19 cellular contexts compared by ENCODE assay signal in genomic region chr10:51250278-51250914, GRCh38.
"Had no signal": no experiment of that assay in that cellular context is flagged by ENCODE, and none has a peak within 500 bp of the region (broad histone marks: within the 10 kb centered on the region; RNA-seq: fewer than 3 reads in every experiment).

No MANE protein-coding gene starts in this region.

- ATAC-seq: activated CD8-positive, alpha-beta T cell treated with anti-CD3 and anti-CD28 coated beads, Interleukin-2, amount 10 ng/mL, durations not matched to agents 7 days and 5 days; left cardiac atrium; sciatic nerve; stimulated activated memory B cell treated with anti-CD40 and anti-IgM and Interleukin-4, amounts not matched to agents 10 μg/mL and 1 μg/mL and 100 μg/mL, for 72 hours had no signal

- H3K4me1 Mint-ChIP-seq: activated naive CD4-positive, alpha-beta T cell treated with anti-CD3 and anti-CD28 coated beads, Interleukin-2, amount 50 U/mL, for 24 hours; central memory CD8-positive, alpha-beta T cell; stimulated activated memory B cell treated with anti-CD40 and anti-IgM and Interleukin-4, amounts not matched to agents 10 μg/mL and 1 μg/mL and 100 μg/mL, for 72 hours had no signal

- H3K9me3 Mint-ChIP-seq: activated naive CD4-positive, alpha-beta T cell treated with anti-CD3 and anti-CD28 coated beads, Interleukin-2, amount 50 U/mL, for 24 hours; activated T-helper 1 cell treated with anti-CD3 and anti-CD28 coated beads, Interleukin-12 subunit alpha, Interleukin-12 subunit beta, Interleukin-2, Interleukin-4 antibody, amounts not matched to agents 30 ng/mL and 10 ng/mL and 1 ng/mL, durations not matched to agents 14 hours and 24 hours and 36 hours; central memory CD8-positive, alpha-beta T cell; neural crest cell; stimulated activated memory B cell treated with anti-CD40 and anti-IgM and Interleukin-4, amounts not matched to agents 10 μg/mL and 1 μg/mL and 100 μg/mL, for 72 hours had no signal

- H3K36me3 Mint-ChIP-seq: activated naive CD4-positive, alpha-beta T cell treated with anti-CD3 and anti-CD28 coated beads, Interleukin-2, amount 50 U/mL, for 24 hours; stimulated activated memory B cell treated with anti-CD40 and anti-IgM and Interleukin-4, amounts not matched to agents 10 μg/mL and 1 μg/mL and 100 μg/mL, for 72 hours had no signal

- H3K27me3 Mint-ChIP-seq: activated naive CD4-positive, alpha-beta T cell treated with anti-CD3 and anti-CD28 coated beads, Interleukin-2, amount 50 U/mL, for 24 hours; central memory CD8-positive, alpha-beta T cell; stimulated activated memory B cell treated with anti-CD40 and anti-IgM and Interleukin-4, amounts not matched to agents 10 μg/mL and 1 μg/mL and 100 μg/mL, for 72 hours had no signal

- H3K27ac Mint-ChIP-seq: activated CD8-positive, alpha-beta T cell treated with anti-CD3 and anti-CD28 coated beads, Interleukin-2, amount 10 ng/mL, durations not matched to agents 7 days and 5 days; activated naive CD4-positive, alpha-beta T cell treated with anti-CD3 and anti-CD28 coated beads, Interleukin-2, amount 50 U/mL, for 24 hours; activated T-helper 1 cell treated with anti-CD3 and anti-CD28 coated beads, Interleukin-12 subunit alpha, Interleukin-12 subunit beta, Interleukin-2, Interleukin-4 antibody, amounts not matched to agents 30 ng/mL and 10 ng/mL and 1 ng/mL, durations not matched to agents 14 hours and 24 hours and 36 hours; stimulated activated memory B cell treated with anti-CD40 and anti-IgM and Interleukin-4, amounts not matched to agents 10 μg/mL and 1 μg/mL and 100 μg/mL, for 72 hours had no signal

- DNase-seq: activated CD4-positive, alpha-beta T cell treated with anti-CD3 and anti-CD28 coated beads for 1 hour; activated CD4-positive, alpha-beta T cell treated with anti-CD3 and anti-CD28 coated beads, Interleukin-2, amount 50 U/mL, for 1 hour; activated CD8-positive, alpha-beta T cell treated with anti-CD3 and anti-CD28 coated beads, Interleukin-2, amount 10 ng/mL, durations not matched to agents 7 days and 5 days; activated gamma-delta T cell treated with Interleukin-2 at 50 U/mL for 16 hours; colonic mucosa; dorsolateral prefrontal cortex; heart right ventricle; islet precursor cell; left cardiac atrium; posterior cingulate gyrus; stimulated activated CD4-positive, alpha-beta T cell treated with anti-CD3 and anti-CD28 coated beads, Interleukin-15, amount 100 ng/mL, for 24 hours; transverse colon; WERI-Rb-1 had no signal

- H3K4me3 Mint-ChIP-seq: activated CD8-positive, alpha-beta T cell treated with anti-CD3 and anti-CD28 coated beads, Interleukin-2, amount 10 ng/mL, durations not matched to agents 7 days and 5 days; activated naive CD4-positive, alpha-beta T cell treated with anti-CD3 and anti-CD28 coated beads, Interleukin-2, amount 50 U/mL, for 24 hours; activated T-helper 1 cell treated with anti-CD3 and anti-CD28 coated beads, Interleukin-12 subunit alpha, Interleukin-12 subunit beta, Interleukin-2, Interleukin-4 antibody, amounts not matched to agents 30 ng/mL and 10 ng/mL and 1 ng/mL, durations not matched to agents 14 hours and 24 hours and 36 hours; central memory CD8-positive, alpha-beta T cell; neural crest cell; stimulated activated memory B cell treated with anti-CD40 and anti-IgM and Interleukin-4, amounts not matched to agents 10 μg/mL and 1 μg/mL and 100 μg/mL, for 72 hours had no signal
